In genomic region chr21:45430521-45431501, GRCh38 we compare ENCODE assay signal across 1 cellular context.
TF ChIP-seq lines count a peak whose summit lies in the region.

No MANE protein-coding gene starts in this region.

TF ChIP-seq in HepG2, 621 proteins besides CTCF, POLR2A, EP300 and RAD21 (continued from another document and continues in another):
- TF ChIP-seq AKNA (CRISPR knock-in tag; IDR thresholded peaks at IDR 0.05; ENCODE audit: borderline replicate concordance), result no peak
- no peak for TF ChIP-seq ZNF567 (CRISPR knock-in tag; IDR thresholded peaks at IDR 0.05; ENCODE audit: borderline replicate concordance)
- TF ChIP-seq ZNF331 (CRISPR knock-in tag; IDR thresholded peaks at IDR 0.05), result peak; percentile 85
- no peak for TF ChIP-seq NR1H2 (CRISPR knock-in tag; IDR thresholded peaks at IDR 0.05; ENCODE audit: borderline replicate concordance, low read depth)
- TF ChIP-seq ZNF484 (CRISPR knock-in tag; IDR thresholded peaks at IDR 0.05; ENCODE audit: borderline replicate concordance, low read depth), result no peak
- peak; percentile 95 for TF ChIP-seq PHF21A (CRISPR knock-in tag; IDR thresholded peaks at IDR 0.05)
- TF ChIP-seq MNT (IDR thresholded peaks at IDR 0.05), result no peak
- TF ChIP-seq, protein P1, sequence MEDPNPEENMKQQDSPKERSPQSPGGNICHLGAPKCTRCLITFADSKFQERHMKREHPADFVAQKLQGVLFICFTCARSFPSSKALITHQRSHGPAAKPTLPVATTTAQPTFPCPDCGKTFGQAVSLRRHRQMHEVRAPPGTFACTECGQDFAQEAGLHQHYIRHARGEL (CRISPR knock-in tag; IDR thresholded peaks at IDR 0.05), result peak; percentile 61; the same call in 1 of the 2 replicates
- TF ChIP-seq, protein P2, sequence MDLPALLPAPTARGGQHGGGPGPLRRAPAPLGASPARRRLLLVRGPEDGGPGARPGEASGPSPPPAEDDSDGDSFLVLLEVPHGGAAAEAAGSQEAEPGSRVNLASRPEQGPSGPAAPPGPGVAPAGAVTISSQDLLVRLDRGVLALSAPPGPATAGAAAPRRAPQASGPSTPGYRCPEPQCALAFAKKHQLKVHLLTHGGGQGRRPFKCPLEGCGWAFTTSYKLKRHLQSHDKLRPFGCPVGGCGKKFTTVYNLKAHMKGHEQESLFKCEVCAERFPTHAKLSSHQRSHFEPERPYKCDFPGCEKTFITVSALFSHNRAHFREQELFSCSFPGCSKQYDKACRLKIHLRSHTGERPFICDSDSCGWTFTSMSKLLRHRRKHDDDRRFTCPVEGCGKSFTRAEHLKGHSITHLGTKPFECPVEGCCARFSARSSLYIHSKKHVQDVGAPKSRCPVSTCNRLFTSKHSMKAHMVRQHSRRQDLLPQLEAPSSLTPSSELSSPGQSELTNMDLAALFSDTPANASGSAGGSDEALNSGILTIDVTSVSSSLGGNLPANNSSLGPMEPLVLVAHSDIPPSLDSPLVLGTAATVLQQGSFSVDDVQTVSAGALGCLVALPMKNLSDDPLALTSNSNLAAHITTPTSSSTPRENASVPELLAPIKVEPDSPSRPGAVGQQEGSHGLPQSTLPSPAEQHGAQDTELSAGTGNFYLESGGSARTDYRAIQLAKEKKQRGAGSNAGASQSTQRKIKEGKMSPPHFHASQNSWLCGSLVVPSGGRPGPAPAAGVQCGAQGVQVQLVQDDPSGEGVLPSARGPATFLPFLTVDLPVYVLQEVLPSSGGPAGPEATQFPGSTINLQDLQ (CRISPR knock-in tag; IDR thresholded peaks at IDR 0.05), result no peak
- no peak for TF ChIP-seq GRHL1 (CRISPR knock-in tag; conservative IDR thresholded peaks at IDR 0.05)
- no peak for TF ChIP-seq HOXA5 (CRISPR knock-in tag; IDR thresholded peaks at IDR 0.05)
- TF ChIP-seq, protein P3, sequence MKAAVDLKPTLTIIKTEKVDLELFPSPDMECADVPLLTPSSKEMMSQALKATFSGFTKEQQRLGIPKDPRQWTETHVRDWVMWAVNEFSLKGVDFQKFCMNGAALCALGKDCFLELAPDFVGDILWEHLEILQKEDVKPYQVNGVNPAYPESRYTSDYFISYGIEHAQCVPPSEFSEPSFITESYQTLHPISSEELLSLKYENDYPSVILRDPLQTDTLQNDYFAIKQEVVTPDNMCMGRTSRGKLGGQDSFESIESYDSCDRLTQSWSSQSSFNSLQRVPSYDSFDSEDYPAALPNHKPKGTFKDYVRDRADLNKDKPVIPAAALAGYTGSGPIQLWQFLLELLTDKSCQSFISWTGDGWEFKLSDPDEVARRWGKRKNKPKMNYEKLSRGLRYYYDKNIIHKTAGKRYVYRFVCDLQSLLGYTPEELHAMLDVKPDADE (CRISPR knock-in tag; IDR thresholded peaks at IDR 0.05), result no peak
- peak; percentile 89; the same call in 1 of the 2 replicates for TF ChIP-seq ZNF761 (CRISPR knock-in tag; conservative IDR thresholded peaks at IDR 0.05)
- TF ChIP-seq HDAC2 (CRISPR knock-in tag; IDR thresholded peaks at IDR 0.05), result peak; percentile 93
- TF ChIP-seq UBTF (CRISPR knock-in tag; IDR thresholded peaks at IDR 0.05), result peak; percentile 74
- TF ChIP-seq ZC3H13 (CRISPR knock-in tag; IDR thresholded peaks at IDR 0.05), result 0 out of 2 replicates have a peak, but pooled peaks have one; percentile 57
- TF ChIP-seq ZSCAN22 (CRISPR knock-in tag; IDR thresholded peaks at IDR 0.05), result peak; percentile 35; the same call in 1 of the 2 replicates
- TF ChIP-seq PAX8 (CRISPR knock-in tag; IDR thresholded peaks at IDR 0.05; ENCODE audit: borderline replicate concordance), result peak; percentile 64; the same call in 1 of the 2 replicates
- no peak for TF ChIP-seq FOXO4 (CRISPR knock-in tag; conservative IDR thresholded peaks at IDR 0.05)
- peak; percentile 95 for TF ChIP-seq HIVEP1 (CRISPR knock-in tag; IDR thresholded peaks at IDR 0.05)
- peak; percentile 42; the same call in 1 of the 2 replicates for TF ChIP-seq ZNF12 (CRISPR knock-in tag; IDR thresholded peaks at IDR 0.05)
- peak; percentile 53 for TF ChIP-seq TFDP2 (CRISPR knock-in tag; IDR thresholded peaks at IDR 0.05)
- TF ChIP-seq, protein P4, sequence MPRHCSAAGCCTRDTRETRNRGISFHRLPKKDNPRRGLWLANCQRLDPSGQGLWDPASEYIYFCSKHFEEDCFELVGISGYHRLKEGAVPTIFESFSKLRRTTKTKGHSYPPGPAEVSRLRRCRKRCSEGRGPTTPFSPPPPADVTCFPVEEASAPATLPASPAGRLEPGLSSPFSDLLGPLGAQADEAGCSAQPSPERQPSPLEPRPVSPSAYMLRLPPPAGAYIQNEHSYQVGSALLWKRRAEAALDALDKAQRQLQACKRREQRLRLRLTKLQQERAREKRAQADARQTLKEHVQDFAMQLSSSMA (CRISPR knock-in tag; IDR thresholded peaks at IDR 0.05), result no peak
- peak; percentile 88 for TF ChIP-seq HOXA3 (CRISPR knock-in tag; IDR thresholded peaks at IDR 0.05)
- TF ChIP-seq, protein P5, sequence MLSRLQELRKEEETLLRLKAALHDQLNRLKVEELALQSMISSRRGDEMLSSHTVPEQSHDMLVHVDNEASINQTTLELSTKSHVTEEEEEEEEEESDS (CRISPR knock-in tag; IDR thresholded peaks at IDR 0.05; ENCODE audit: borderline replicate concordance), result no peak
- TF ChIP-seq HOXA7 (CRISPR knock-in tag; IDR thresholded peaks at IDR 0.05), result no peak
- no peak for TF ChIP-seq SATB2 (CRISPR knock-in tag; IDR thresholded peaks at IDR 0.05)
- TF ChIP-seq, protein P6, sequence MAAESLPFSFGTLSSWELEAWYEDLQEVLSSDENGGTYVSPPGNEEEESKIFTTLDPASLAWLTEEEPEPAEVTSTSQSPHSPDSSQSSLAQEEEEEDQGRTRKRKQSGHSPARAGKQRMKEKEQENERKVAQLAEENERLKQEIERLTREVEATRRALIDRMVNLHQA (CRISPR knock-in tag; IDR thresholded peaks at IDR 0.05), result no peak
- TF ChIP-seq FOXC1 (CRISPR knock-in tag; IDR thresholded peaks at IDR 0.05; ENCODE audit: borderline replicate concordance), result no peak; the same call in 1 of the 2 replicates
